ENCODE assay signal across 1 cellular context in genomic region chr21:41845310-41846032, GRCh38.
A peak's percentile ranks its signal among the peaks of the same experiment; 100 is the strongest.
TF ChIP-seq lines count a peak whose summit lies in the region.

No MANE protein-coding gene starts in this region.

TF ChIP-seq in HepG2, 621 proteins besides CTCF, POLR2A, EP300 and RAD21:
- TF ChIP-seq ZNF205 (CRISPR knock-in tag; IDR thresholded peaks at IDR 0.05), result no peak
- no peak for TF ChIP-seq SNAPC5 (CRISPR knock-in tag; IDR thresholded peaks at IDR 0.05; ENCODE audit: borderline replicate concordance)
- TF ChIP-seq NCOA5 (CRISPR knock-in tag; IDR thresholded peaks at IDR 0.05), result no peak
- TF ChIP-seq ZMYM3 (CRISPR knock-in tag; IDR thresholded peaks at IDR 0.05), result 0 out of 2 replicates have a peak, but pooled peaks have one; percentile 28
- TF ChIP-seq ZNF629 (CRISPR knock-in tag; conservative IDR thresholded peaks at IDR 0.05), result peak; percentile 84
